In genomic region chr12:21419009-21419699, GRCh38 we compare ENCODE assay signal across 20 cellular contexts. TPM values are rescaled to one million over a fixed set of nuclear protein-coding genes. Genes with fewer than 3 reads are reported as not detected.
"Had no signal": no experiment of that assay in that cellular context is flagged by ENCODE, and none has a peak within 500 bp of the region (broad histone marks: within the 10 kb centered on the region; RNA-seq: fewer than 3 reads in every experiment).

No MANE protein-coding gene starts in this region.

RNA-seq across cellular contexts. Expression of gene IAPP, which starts 46.5 kb away (rescaled TPM):
- total RNA-seq: activated B cell treated with CpG ODN at 0.5 μM for 24 hours; activated CD8-positive, alpha-beta T cell treated with anti-CD3 and anti-CD28 coated beads for 36 hours; activated T-cell treated with anti-CD3 and anti-CD28 coated beads, Interleukin-2, amount 50 U/mL, for 4 hours; activated T-helper 17 cell treated with anti-CD3 and anti-CD28 coated beads, Interleukin-2, amount 50 U/mL, for 72 hours; astrocyte; cardiac septum; cerebellum; endothelial cell of umbilical vein; fibroblast of lung; left ventricle myocardium inferior; lung; mononuclear cell; natural killer cell; osteocyte; posterior vena cava; renal cortical epithelial cell; skeletal muscle tissue; T-helper 2 cell treated with Interferon-gamma antibody and Interleukin-4, amounts not matched to agents 100 ng/mL and 5 ng/mL, for 36 hours; tibial nerve; ureter had no signal
- polyA plus RNA-seq: endothelial cell of umbilical vein, fibroblast of lung had no signal
